24 cellular contexts compared by ENCODE assay signal in the genomic region with DNA sequence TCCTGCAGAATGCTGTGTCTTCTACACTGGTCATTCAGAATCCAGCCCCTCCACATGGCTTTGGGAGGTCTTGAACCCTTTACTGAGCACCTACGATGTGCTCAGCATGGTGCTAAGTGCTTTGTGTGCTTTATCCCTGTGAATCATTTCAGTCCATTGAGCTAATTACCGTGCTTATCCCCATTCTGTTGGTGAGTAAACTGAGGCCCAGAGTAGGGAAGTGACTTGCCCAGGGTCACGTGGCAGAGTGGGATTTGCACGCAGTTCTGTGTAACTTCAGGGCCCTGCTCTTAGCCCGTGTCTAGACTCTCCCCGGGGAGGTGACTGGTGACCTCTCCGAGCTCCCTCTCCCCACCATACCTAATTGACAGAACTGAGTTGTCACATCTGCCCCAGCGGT. TPM values are rescaled to one million over a fixed set of nuclear protein-coding genes. Genes with fewer than 3 reads are reported as not detected.
DNase-seq lines count a peak whose midpoint lies in the region; ATAC-seq, FAIRE-seq and TF ChIP-seq lines count a peak whose summit lies in the region.
"Had no signal": no experiment of that assay in that cellular context is flagged by ENCODE, and none has a peak within 500 bp of the region (broad histone marks: within the 10 kb centered on the region; RNA-seq: fewer than 3 reads in every experiment).

No MANE protein-coding gene starts in this region.

- no peaks in the 10 kb centered on the region for H3K9me3 ChIP-seq in HepG2 (ENCODE audit: low read length)
- H3K9me3 ChIP-seq in right lobe of liver = no peaks in the 10 kb centered on the region
- no peaks in the 10 kb centered on the region for H3K9me3 ChIP-seq in K562 (replicated peaks; ENCODE audit: control insufficient read depth, insufficient read depth, low read depth, low read length)
- no peaks in the 10 kb centered on the region for H3K9me3 ChIP-seq in T-helper 17 cell (ENCODE audit: control insufficient read depth, low read length, poor library complexity, severe bottlenecking)
- H3K9me3 ChIP-seq: BE2C; BLaER1 treated with 17β-estradiol and CSF1 and Interleukin-3, amounts not matched to agents 10 nM and 100 nM had no signal

- no peak overlapping the region for H3K4me3 Mint-ChIP-seq in glutamatergic neuron (ENCODE audit: unreplicated experiment)
- no peak overlapping the region for H3K4me3 Mint-ChIP-seq in type B pancreatic cell
- H3K4me3 Mint-ChIP-seq in T-helper 17 cell = no peak overlapping the region
- H3K4me3 Mint-ChIP-seq: CD14-positive monocyte; CD4-positive, alpha-beta T cell; CD8-positive, alpha-beta memory T cell; H9 had no signal

- no peak overlapping the region for H3K9ac ChIP-seq in HepG2 (ENCODE audit: insufficient read depth, low read depth, low read length)
- peak overlapping the region in 1 of 2 experiments; percentile 21; a peak in 1 of 4 replicates for H3K9ac ChIP-seq in K562 (ENCODE audit: insufficient read depth in 1 of 2, low read depth in 2 of 2, low read length in 2 of 2)
- H3K9ac ChIP-seq: BLaER1 treated with 17β-estradiol and CSF1 and Interleukin-3, amounts not matched to agents 10 nM and 100 nM had no signal

- BruUV-seq in HepG2 (replicated peaks; lab: Mats Ljungman, UMichigan) (no TSS peak), K562 (replicated peaks; lab: Mats Ljungman, UMichigan) (no TSS peak)

- CTCF ChIA-PET in HepG2 (lab: Yijun Ruan, JAX; ENCODE audit: low intra/inter-chr PET ratio, low total read pairs) = no interaction called here
- CTCF ChIA-PET in K562 (lab: Yijun Ruan, JAX; ENCODE audit: low intra/inter-chr PET ratio) = no interaction called here

- no peak for TF ChIP-seq EP300 in HepG2 (IDR thresholded peaks at IDR 0.05; ENCODE audit: low read depth in 2 of 2, low read length in 2 of 2)
- TF ChIP-seq EP300 in HepG2 (CRISPR knock-in tag; IDR thresholded peaks at IDR 0.05; ENCODE audit: borderline replicate concordance) = no peak
- TF ChIP-seq EP300 in K562 (IDR thresholded peaks at IDR 0.05; ENCODE audit: low read length) = no peak

- no peak for TF ChIP-seq RAD21 in HepG2 (CRISPR knock-in tag; IDR thresholded peaks at IDR 0.05)
- TF ChIP-seq RAD21 in K562 (CRISPR knock-in tag; conservative IDR thresholded peaks at IDR 0.05 in 1 of 2, IDR thresholded peaks at IDR 0.05 in 1 of 2) = no peak

- peak overlapping the region; percentile 29 for H3K27ac Mint-ChIP-seq in glutamatergic neuron (ENCODE audit: unreplicated experiment)
- H3K27ac Mint-ChIP-seq in type B pancreatic cell = peak overlapping the region; percentile 9
- H3K27ac Mint-ChIP-seq in T-helper 17 cell = no peak overlapping the region
- H3K27ac Mint-ChIP-seq: CD4-positive, alpha-beta T cell; H9 had no signal

- H3K4me1 ChIP-seq in HepG2 (ENCODE audit: insufficient read depth, low read length) (peaks cover 67% of the 10 kb centered on the region), right lobe of liver (peaks cover 0 to 14% (median 2%) of the 10 kb centered on the region in 4 donors), K562 (replicated peaks in 1 of 2; ENCODE audit: control insufficient read depth in 2 of 2, insufficient read depth in 2 of 2, low read length in 2 of 2) (peaks cover 4 to 21% of the 10 kb centered on the region in 2 experiments; a peak in 4 of 5 replicates)

- H3K4me3 ChIP-seq in HepG2 (replicated peaks in 1 of 3; ENCODE audit: insufficient read depth in 1 of 3, low read depth in 2 of 3, low read length in 3 of 3) (no peak overlapping the region), right lobe of liver (no peak overlapping the region), K562 (no peak overlapping the region)
- H3K4me3 ChIP-seq: BLaER1 treated with 17β-estradiol and CSF1 and Interleukin-3, amounts not matched to agents 10 nM and 100 nM; GM12878 had no signal

- H3K4me2 ChIP-seq in HepG2 (ENCODE audit: low read depth, low read length) = no peak overlapping the region
- H3K4me2 ChIP-seq in K562 (ENCODE audit: insufficient read depth, low read length) = no peak overlapping the region

- no peaks in the 10 kb centered on the region for H3K36me3 Mint-ChIP-seq in glutamatergic neuron (ENCODE audit: unreplicated experiment)
- no peaks in the 10 kb centered on the region for H3K36me3 Mint-ChIP-seq in type B pancreatic cell
- H3K36me3 Mint-ChIP-seq in T-helper 17 cell (ENCODE audit: low read depth) = no peaks in the 10 kb centered on the region

- H4K20me1 ChIP-seq in HepG2 (ENCODE audit: insufficient read depth, low read length) (no peaks in the 10 kb centered on the region), K562 (replicated peaks; ENCODE audit: control insufficient read depth, insufficient read depth, low read length) (peaks cover 26% of the 10 kb centered on the region)

- TF ChIP-seq POLR2A in HepG2 (IDR thresholded peaks at IDR 0.05; ENCODE audit: insufficient read depth in 1 of 2, low read depth in 2 of 2, low read length in 2 of 2) (no peak), right lobe of liver (IDR thresholded peaks at IDR 0.05) (no peak), K562 (conservative IDR thresholded peaks at IDR 0.05) (no peak)

- H3K9me3 Mint-ChIP-seq in glutamatergic neuron (ENCODE audit: unreplicated experiment) (peaks cover 8% of the 10 kb centered on the region), type B pancreatic cell (no peaks in the 10 kb centered on the region)
- H3K9me3 Mint-ChIP-seq: CD4-positive, alpha-beta T cell; CD8-positive, alpha-beta memory T cell; H9 had no signal

- H2AFZ ChIP-seq in HepG2 (ENCODE audit: low read length) = no peak overlapping the region
- H2AFZ ChIP-seq in K562 (ENCODE audit: low read depth, low read length) = no peak overlapping the region

- no peak for FAIRE-seq in HepG2 (lab: Jason Lieb, UNC)
- no peak for FAIRE-seq in K562 (lab: Jason Lieb, UNC)
- FAIRE-seq: A204.1, D721Med, GM12878 had no signal

- H3K27ac ChIP-seq in HepG2 (ENCODE audit: extremely low read length, insufficient read depth, low read length) (no peak overlapping the region), right lobe of liver (no peak overlapping the region), K562 (ENCODE audit: extremely low read depth, low read depth, low read length) (no peak overlapping the region)
- H3K27ac ChIP-seq: 22Rv1; BLaER1 treated with 17β-estradiol and CSF1 and Interleukin-3, amounts not matched to agents 10 nM and 100 nM had no signal

- TF ChIP-seq CTCF in HepG2 (CRISPR knock-in tag; IDR thresholded peaks at IDR 0.05) (no peak), right lobe of liver (IDR thresholded peaks at IDR 0.05) (no peak), K562 (IDR thresholded peaks at IDR 0.05 in 2 of 3, conservative IDR thresholded peaks at IDR 0.05 in 1 of 3; ENCODE audit: insufficient read depth in 2 of 3, low read depth in 1 of 3, low read length in 3 of 3) (no peak), glutamatergic neuron (IDR thresholded peaks at IDR 0.05; ENCODE audit: partially characterized antibody, unreplicated experiment) (no peak), type B pancreatic cell (conservative IDR thresholded peaks at IDR 0.05) (no peak)

- WGBS in HepG2 (ENCODE audit: low lambda C conversion rate) = 67% methylated on average over 7 of the region's 8 CpGs
- WGBS in right lobe of liver (ENCODE audit: insufficient coverage, low coverage, low lambda C conversion rate, missing lambda C conversion rate) = 90% methylated on average over 2 of the region's 8 CpGs
- 4% methylated on average over 7 of the region's 8 CpGs for WGBS in K562 (ENCODE audit: insufficient coverage, low coverage, missing lambda C conversion rate)

- no peaks in the 10 kb centered on the region; a peak in 3 of 5 replicates for H3K27me3 ChIP-seq in HepG2 (ENCODE audit: control insufficient read depth in 1 of 2, insufficient read depth in 2 of 2, low read length in 2 of 2)
- no peaks in the 10 kb centered on the region for H3K27me3 ChIP-seq in right lobe of liver
- H3K27me3 ChIP-seq in K562 (ENCODE audit: control insufficient read depth in 2 of 2, insufficient read depth in 2 of 2, low read length in 2 of 2) = peaks cover 7 to 31% of the 10 kb centered on the region in 2 experiments; a peak in 4 of 5 replicates
- H3K27me3 ChIP-seq: BE2C; BLaER1 treated with 17β-estradiol and CSF1 and Interleukin-3, amounts not matched to agents 10 nM and 100 nM had no signal

- intact Hi-C loops in HepG2 (cut with micrococcal nuclease; ENCODE audit: unreplicated experiment) = no loop called here
- intact Hi-C loops in right lobe of liver (cut with DNase I) = loop anchor here in 1 of 2 donors (5.0 kb wide), 1 partner anchor 116 kb away; no protein-coding TSS in a partner anchor
- intact Hi-C loops in K562 (cut with micrococcal nuclease) = no loop called here

- no peaks in the 10 kb centered on the region for H3K9me1 ChIP-seq in K562 (ENCODE audit: control insufficient read depth, insufficient read depth, low read length)

- no peaks in the 10 kb centered on the region for H3K36me3 ChIP-seq in HepG2 (replicated peaks in 1 of 2; ENCODE audit: control insufficient read depth in 1 of 2, insufficient read depth in 2 of 2, low read length in 2 of 2)
- H3K36me3 ChIP-seq in right lobe of liver = peaks cover 0 to 1% (median 0%) of the 10 kb centered on the region in 4 donors
- H3K36me3 ChIP-seq in K562 (ENCODE audit: control insufficient read depth, insufficient read depth, low read length) = peaks cover 6% of the 10 kb centered on the region; the same call in 2 of the 3 replicates
- H3K36me3 ChIP-seq: BE2C; BLaER1 treated with 17β-estradiol and CSF1 and Interleukin-3, amounts not matched to agents 10 nM and 100 nM had no signal

- H3K27me3 Mint-ChIP-seq in glutamatergic neuron (ENCODE audit: unreplicated experiment) (peaks cover 5% of the 10 kb centered on the region), type B pancreatic cell (peaks cover 8% of the 10 kb centered on the region), T-helper 17 cell (peaks cover 6% of the 10 kb centered on the region)
- H3K27me3 Mint-ChIP-seq: CD4-positive, alpha-beta T cell had no signal

- H3K4me1 Mint-ChIP-seq in glutamatergic neuron (ENCODE audit: low read depth, unreplicated experiment) = peaks cover 29% of the 10 kb centered on the region
- H3K4me1 Mint-ChIP-seq in type B pancreatic cell (ENCODE audit: unreplicated experiment) = peaks cover 15% of the 10 kb centered on the region
- H3K4me1 Mint-ChIP-seq in T-helper 17 cell = peaks cover 12% of the 10 kb centered on the region

- ATAC-seq in HepG2 (no peak), right lobe of liver (no peak), K562 (no peak), GM19463 (IDR thresholded peaks at IDR 0.05; ENCODE audit: unreplicated experiment) (no peak), T-helper 17 cell (no peak)
- ATAC-seq: GM12878, HCT116 had no signal

- DNase-seq in HepG2 (ENCODE audit: low spot score) = no peak
- DNase-seq in right lobe of liver = no peak
- DNase-seq in K562 (ENCODE audit: extremely low read depth in 1 of 4, low spot score in 3 of 4) = no peak
- no peak for DNase-seq in glutamatergic neuron
- no peak for DNase-seq in type B pancreatic cell (ENCODE audit: extremely low spot score, unreplicated experiment)
- DNase-seq in NCI-H1092 (lab: John Stamatoyannopoulos, UW) = no peak
- no peak for DNase-seq in T-helper 17 cell
- DNase-seq: BE2C; CD4-positive, alpha-beta T cell; CD8-positive, alpha-beta memory T cell; DMS 273 treated with DMSO at 0.1 percent for 48 hours; DMS79; EL; GDM1; GOT3; H9 had no signal

- in situ Hi-C loops in HepG2 (cut with HindIII; ENCODE audit: extremely low pct_ligation_motif_present, low pct_unique_long_range_greater_than_20kb) (no loop called here), K562 (cut with MboI) (no loop called here)

- POLR2A ChIA-PET in HepG2 (lab: Yijun Ruan, JAX) (no interaction called here), K562 (lab: Yijun Ruan, JAX) (interaction anchor here (0.9 to 1.6 kb wide), 3 partner anchors 18 to 213 kb away, joined by 3 to 6 read pairs (median 5); no protein-coding TSS in a partner anchor)

- H3K79me2 ChIP-seq in HepG2 (ENCODE audit: insufficient read depth, low read length) (no peaks in the 10 kb centered on the region), K562 (ENCODE audit: control insufficient read depth, insufficient read depth, low read length) (no peaks in the 10 kb centered on the region)

RNA-seq across cellular contexts. Expression of gene MVK, which starts 27.4 kb away (rescaled TPM):
- total RNA-seq in HepG2 (2016; rRNA removed; fragmentation: Illumina TruSeq; extraction: Trizol) (47.1 and 66.9 TPM in 2 replicates), right lobe of liver (10 to 100 TPM; 14.2 to 60.0 (median 37.6) TPM), K562 (2014; rRNA removed) (28.5 and 38.9 TPM in 2 replicates), K562 (2014; rRNA removed; fragmentation: Illumina TruSeq; extraction: Trizol) (15.7 and 18.3 TPM in 2 replicates), K562 (2015; rRNA removed; fragmentation: Illumina TruSeq; extraction: Trizol) (18.3 and 18.5 TPM in 2 replicates), K562 (2021) (31.3 and 33.6 TPM in 2 replicates), glutamatergic neuron (ENCODE audit: unreplicated experiment) (53.6 TPM), type B pancreatic cell (ENCODE audit: low replicate concordance) (27.0 and 28.1 TPM in 2 replicates), T-helper 17 cell (10 to 100 TPM; 10.8 to 14.8 TPM)
- 15.1 and 17.9 TPM in 2 replicates for total RNA-seq in HepG2 (2016; cell fraction: cytosol; rRNA removed; fragmentation: Illumina TruSeq; extraction: Trizol; ENCODE audit: low read depth)
- 40.9 and 70.6 TPM in 2 replicates for total RNA-seq in HepG2 (2016; cell fraction: insoluble cytoplasmic fraction; rRNA removed; fragmentation: Illumina TruSeq; extraction: Trizol)
- 34.1 and 39.6 TPM in 2 replicates for total RNA-seq in HepG2 (2016; cell fraction: membrane; rRNA removed; fragmentation: Illumina TruSeq; extraction: Trizol)
- 38.8 and 47.2 TPM in 2 replicates for total RNA-seq in HepG2 (2016; cell fraction: nucleus; rRNA removed; fragmentation: Illumina TruSeq; extraction: Trizol)
- polyA plus RNA-seq in HepG2 (2011; rRNA removed) (11.6 and 22.5 TPM in 2 replicates), K562 (2011; rRNA removed) (28.1 and 41.9 TPM in 2 replicates), K562 (2014; fragmentation: Illumina TruSeq; extraction: Trizol) (18.8 and 24.2 TPM in 2 replicates), K562 (2014; fragmentation: Nextera tagmentation; extraction: Ambion mirVana) (1 to 10 TPM in 1 of 2 experiments, under 1 TPM in 1; 0.41 to 1.9 TPM), K562 (2014; rRNA removed) (23.1 and 25.8 TPM in 2 replicates)
- polyA plus RNA-seq in HepG2 (2011; cell fraction: cytosol; rRNA removed) = 12.4 and 13.5 TPM in 2 replicates
- polyA plus RNA-seq in HepG2 (2011; cell fraction: nucleus; rRNA removed) = 32.0 and 47.6 TPM in 2 replicates
- polyA plus RNA-seq in HepG2 (2012) = 19.2 and 28.6 TPM in 2 replicates
- polyA plus RNA-seq in HepG2 (2016; cell fraction: cytosol; fragmentation: Illumina TruSeq; extraction: Trizol; ENCODE audit: low read depth) = 16.3 and 19.9 TPM in 2 replicates
- polyA plus RNA-seq in HepG2 (2016; cell fraction: insoluble cytoplasmic fraction; fragmentation: Illumina TruSeq; extraction: Trizol; ENCODE audit: low read depth) = 42.0 and 50.4 TPM in 2 replicates
- 26.9 and 30.0 TPM in 2 replicates for polyA plus RNA-seq in HepG2 (2016; cell fraction: membrane; fragmentation: Illumina TruSeq; extraction: Trizol; ENCODE audit: low read depth)
- 78.2 and 82.6 TPM in 2 replicates for polyA plus RNA-seq in HepG2 (2016; cell fraction: nucleus; fragmentation: Illumina TruSeq; extraction: Trizol; ENCODE audit: insufficient read depth, low read depth)
- polyA minus RNA-seq in HepG2 (2011; rRNA and poly(A)+ RNA removed; ENCODE audit: low replicate concordance) = 19.6 and 22.9 TPM in 2 replicates
- 6.1 and 8.0 TPM in 2 replicates for polyA minus RNA-seq in HepG2 (2011; cell fraction: cytosol; rRNA and poly(A)+ RNA removed)
- polyA minus RNA-seq in HepG2 (2011; cell fraction: nucleus; rRNA and poly(A)+ RNA removed) = 12.2 and 21.1 TPM in 2 replicates
- total RNA-seq in K562 (2011; cell fraction: chromatin; rRNA removed; ENCODE audit: low replicate concordance) = 79.5 and 160 TPM in 2 replicates
- 90.1 and 97.0 TPM in 2 replicates for total RNA-seq in K562 (2011; cell fraction: nucleolus; rRNA removed)
- total RNA-seq in K562 (2011; cell fraction: nucleoplasm; rRNA removed) = 76.8 and 77.1 TPM in 2 replicates
- polyA plus RNA-seq in K562 (2011; cell fraction: cytosol; rRNA removed) = 36.4 and 59.2 TPM in 2 replicates
- polyA plus RNA-seq in K562 (2011; cell fraction: nucleus; rRNA removed) = 74.2 and 83.2 TPM in 2 replicates
- polyA plus RNA-seq in K562 (2012) = 27.7 and 36.8 TPM in 2 replicates
- polyA minus RNA-seq in K562 (2011; rRNA and poly(A)+ RNA removed) = 21.8 and 28.3 TPM in 2 replicates
- polyA minus RNA-seq in K562 (2011; cell fraction: cytosol; rRNA and poly(A)+ RNA removed) = 13.8 and 21.5 TPM in 2 replicates
- 24.4 and 38.3 TPM in 2 replicates for polyA minus RNA-seq in K562 (2011; cell fraction: nucleus; rRNA and poly(A)+ RNA removed)

RNA-seq across cellular contexts. Expression of gene MMAB, which starts 27.7 kb away (rescaled TPM):
- 77.3 and 112 TPM in 2 replicates for total RNA-seq in HepG2 (2016; rRNA removed; fragmentation: Illumina TruSeq; extraction: Trizol)
- total RNA-seq in HepG2 (2016; cell fraction: cytosol; rRNA removed; fragmentation: Illumina TruSeq; extraction: Trizol; ENCODE audit: low read depth) = 32.4 and 42.7 TPM in 2 replicates
- 80.5 and 108 TPM in 2 replicates for total RNA-seq in HepG2 (2016; cell fraction: insoluble cytoplasmic fraction; rRNA removed; fragmentation: Illumina TruSeq; extraction: Trizol)
- total RNA-seq in HepG2 (2016; cell fraction: membrane; rRNA removed; fragmentation: Illumina TruSeq; extraction: Trizol) = 59.5 and 67.4 TPM in 2 replicates
- 37.8 and 41.0 TPM in 2 replicates for total RNA-seq in HepG2 (2016; cell fraction: nucleus; rRNA removed; fragmentation: Illumina TruSeq; extraction: Trizol)
- 26.1 and 33.2 TPM in 2 replicates for polyA plus RNA-seq in HepG2 (2011; rRNA removed)
- 29.9 and 32.2 TPM in 2 replicates for polyA plus RNA-seq in HepG2 (2011; cell fraction: cytosol; rRNA removed)
- 34.9 and 43.2 TPM in 2 replicates for polyA plus RNA-seq in HepG2 (2011; cell fraction: nucleus; rRNA removed)
- polyA plus RNA-seq in HepG2 (2012) = 39.1 and 40.4 TPM in 2 replicates
- 36.6 and 44.0 TPM in 2 replicates for polyA plus RNA-seq in HepG2 (2016; cell fraction: cytosol; fragmentation: Illumina TruSeq; extraction: Trizol; ENCODE audit: low read depth)
- 98.7 and 99.8 TPM in 2 replicates for polyA plus RNA-seq in HepG2 (2016; cell fraction: insoluble cytoplasmic fraction; fragmentation: Illumina TruSeq; extraction: Trizol; ENCODE audit: low read depth)
- polyA plus RNA-seq in HepG2 (2016; cell fraction: membrane; fragmentation: Illumina TruSeq; extraction: Trizol; ENCODE audit: low read depth) = 39.9 and 52.5 TPM in 2 replicates
- polyA plus RNA-seq in HepG2 (2016; cell fraction: nucleus; fragmentation: Illumina TruSeq; extraction: Trizol; ENCODE audit: insufficient read depth, low read depth) = 58.2 and 63.9 TPM in 2 replicates
- 37.1 and 53.3 TPM in 2 replicates for polyA minus RNA-seq in HepG2 (2011; rRNA and poly(A)+ RNA removed; ENCODE audit: low replicate concordance)
- polyA minus RNA-seq in HepG2 (2011; cell fraction: cytosol; rRNA and poly(A)+ RNA removed) = 11.8 and 16.2 TPM in 2 replicates
- polyA minus RNA-seq in HepG2 (2011; cell fraction: nucleus; rRNA and poly(A)+ RNA removed) = 21.0 and 29.1 TPM in 2 replicates
- 10 to 100 TPM; 42.6 to 99.8 (median 65.2) TPM for total RNA-seq in right lobe of liver
- total RNA-seq in K562 (2011; cell fraction: chromatin; rRNA removed; ENCODE audit: low replicate concordance) = 78.3 and 122 TPM in 2 replicates
- total RNA-seq in K562 (2011; cell fraction: nucleolus; rRNA removed) = 64.2 and 65.9 TPM in 2 replicates
- total RNA-seq in K562 (2011; cell fraction: nucleoplasm; rRNA removed) = 65.3 and 66.3 TPM in 2 replicates
- 71.0 and 73.4 TPM in 2 replicates for total RNA-seq in K562 (2014; rRNA removed)
- 37.5 and 39.5 TPM in 2 replicates for total RNA-seq in K562 (2014; rRNA removed; fragmentation: Illumina TruSeq; extraction: Trizol)
- 53.4 and 56.1 TPM in 2 replicates for total RNA-seq in K562 (2015; rRNA removed; fragmentation: Illumina TruSeq; extraction: Trizol)
- total RNA-seq in K562 (2021) = 63.9 and 70.5 TPM in 2 replicates
- polyA plus RNA-seq in K562 (2011; rRNA removed) = 46.2 and 52.8 TPM in 2 replicates
- 45.2 and 45.3 TPM in 2 replicates for polyA plus RNA-seq in K562 (2011; cell fraction: cytosol; rRNA removed)
- 64.4 and 74.5 TPM in 2 replicates for polyA plus RNA-seq in K562 (2011; cell fraction: nucleus; rRNA removed)
- 75.8 and 92.9 TPM in 2 replicates for polyA plus RNA-seq in K562 (2012)
- polyA plus RNA-seq in K562 (2014; fragmentation: Illumina TruSeq; extraction: Trizol) = 30.6 and 48.2 TPM in 2 replicates
- polyA plus RNA-seq in K562 (2014; fragmentation: Nextera tagmentation; extraction: Ambion mirVana) = 10 to 100 TPM in 1 of 2 experiments, 1 to 10 TPM in 1; 9.5 to 21.1 TPM
- 75.0 and 76.1 TPM in 2 replicates for polyA plus RNA-seq in K562 (2014; rRNA removed)
- 37.7 and 38.3 TPM in 2 replicates for polyA minus RNA-seq in K562 (2011; rRNA and poly(A)+ RNA removed)
- polyA minus RNA-seq in K562 (2011; cell fraction: cytosol; rRNA and poly(A)+ RNA removed) = 19.1 and 29.5 TPM in 2 replicates
- 18.6 and 31.8 TPM in 2 replicates for polyA minus RNA-seq in K562 (2011; cell fraction: nucleus; rRNA and poly(A)+ RNA removed)
- total RNA-seq in glutamatergic neuron (ENCODE audit: unreplicated experiment) = 28.7 TPM
- 38.1 and 39.0 TPM in 2 replicates for total RNA-seq in type B pancreatic cell (ENCODE audit: low replicate concordance)
- total RNA-seq in T-helper 17 cell = 10 to 100 TPM in 1 of 2 donors, 1 to 10 TPM in 1; 8.0 to 12.1 TPM

Comparison
In these comparisons a context has a peak if more than half of its experiments do, and no peak if none do; other contexts are left out.
1. Of the 241 proteins assayed by ChIP-seq in both HepG2 and K562: peak only in HepG2: none; only in K562: ADNP, PTBP1 and USF2; in both: none; in neither: 238.